Comparison of ENCODE assay signal across 19 cellular contexts in the genomic region with DNA sequence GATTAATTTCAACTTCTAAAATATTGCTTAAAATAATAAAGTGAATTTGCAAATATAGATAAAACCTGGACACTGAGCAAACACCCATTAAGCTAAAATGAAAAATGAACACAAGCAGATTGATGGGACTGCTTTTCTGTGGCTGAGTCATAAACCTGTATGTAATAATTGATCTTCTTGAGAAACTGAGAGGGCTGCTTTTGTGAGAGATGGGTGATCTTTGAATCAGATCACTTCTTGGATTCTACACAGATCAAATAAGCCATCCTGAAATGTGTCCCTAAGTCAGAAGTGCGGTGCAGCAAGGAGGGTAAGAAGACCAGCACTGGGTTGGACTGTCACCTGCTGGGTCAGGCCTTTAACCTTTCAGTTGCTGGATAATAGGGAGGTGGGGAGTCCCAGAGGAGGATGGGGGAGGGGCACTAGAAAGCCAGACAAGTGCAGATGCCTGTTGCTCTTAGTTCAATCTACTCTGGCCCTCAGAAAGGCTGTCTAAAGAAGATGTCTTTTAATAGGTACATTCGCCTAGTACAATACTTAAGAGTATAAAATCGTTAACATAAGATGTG.
A peak's percentile ranks its signal among the peaks of the same experiment; 100 is the strongest.
DNase-seq lines count a peak whose midpoint lies in the region; ATAC-seq, FAIRE-seq and TF ChIP-seq lines count a peak whose summit lies in the region.
"Had no signal": no experiment of that assay in that cellular context is flagged by ENCODE, and none has a peak within 500 bp of the region (broad histone marks: within the 10 kb centered on the region; RNA-seq: fewer than 3 reads in every experiment).

No MANE protein-coding gene starts in this region.

- H3K27ac ChIP-seq in OCI-LY3 (ENCODE audit: low read length), result no peak overlapping the region
- no peak overlapping the region for H3K27ac ChIP-seq in K562 (ENCODE audit: extremely low read depth, low read depth, low read length)
- H3K27ac ChIP-seq: ascending aorta, gastroesophageal sphincter, KMS-11, thyroid gland had no signal

- no peaks in the 10 kb centered on the region for H3K79me2 ChIP-seq in OCI-LY3 (ENCODE audit: low read length)
- no peaks in the 10 kb centered on the region for H3K79me2 ChIP-seq in K562 (ENCODE audit: control insufficient read depth, insufficient read depth, low read length)

- ATAC-seq in K562, result peak; percentile 32; the same call in 2 of the 3 replicates

- peaks cover 7% of the 10 kb centered on the region for H3K36me3 Mint-ChIP-seq in activated naive CD4-positive, alpha-beta T cell treated with anti-CD3 and anti-CD28 coated beads for 36 hours (ENCODE audit: low read depth)
- no peaks in the 10 kb centered on the region for H3K36me3 Mint-ChIP-seq in Caco-2 (ENCODE audit: insufficient read depth, unreplicated experiment)
- H3K36me3 Mint-ChIP-seq: naive B cell had no signal

- no peaks in the 10 kb centered on the region for H3K27me3 Mint-ChIP-seq in activated naive CD4-positive, alpha-beta T cell treated with anti-CD3 and anti-CD28 coated beads for 36 hours (ENCODE audit: low read depth)
- H3K27me3 Mint-ChIP-seq in Caco-2 (ENCODE audit: insufficient read depth, unreplicated experiment), result no peaks in the 10 kb centered on the region
- H3K27me3 Mint-ChIP-seq: central memory CD8-positive, alpha-beta T cell; naive B cell; stimulated activated naive B cell treated with anti-CD40 and anti-IgM and Interleukin-4, amounts not matched to agents 10 μg/mL and 1 μg/mL and 100 μg/mL, for 72 hours had no signal

- no peak overlapping the region for H3K4me3 Mint-ChIP-seq in activated naive CD4-positive, alpha-beta T cell treated with anti-CD3 and anti-CD28 coated beads for 36 hours
- no peak overlapping the region for H3K4me3 Mint-ChIP-seq in Caco-2 (ENCODE audit: unreplicated experiment)
- H3K4me3 Mint-ChIP-seq: central memory CD8-positive, alpha-beta T cell; H9; naive B cell; stimulated activated naive B cell treated with anti-CD40 and anti-IgM and Interleukin-4, amounts not matched to agents 10 μg/mL and 1 μg/mL and 100 μg/mL, for 72 hours had no signal

- CTCF ChIA-PET in activated naive CD4-positive, alpha-beta T cell treated with anti-CD3 and anti-CD28 coated beads for 36 hours (lab: Charles Lee), result interaction anchor here (0.7 to 5.2 kb wide), 38 partner anchors 11 to 319 kb away, joined by 3 to 95 read pairs (median 4); a partner anchor contains a TSS
- CTCF ChIA-PET in K562 (lab: Yijun Ruan, JAX; ENCODE audit: low intra/inter-chr PET ratio), result interaction anchor here (1.1 to 2.5 kb wide), 3 partner anchors 274 to 286 kb away, joined by 3 to 23 read pairs (median 4); no protein-coding TSS in a partner anchor
- CTCF ChIA-PET in Caco-2 (lab: Charles Lee), result interaction anchor here (0.7 to 3.0 kb wide), 8 partner anchors 11 to 286 kb away, joined by 3 to 81 read pairs (median 5); a partner anchor contains a TSS

- peak overlapping the region; percentile 34 for H3K27ac Mint-ChIP-seq in activated naive CD4-positive, alpha-beta T cell treated with anti-CD3 and anti-CD28 coated beads for 36 hours
- H3K27ac Mint-ChIP-seq in Caco-2 (ENCODE audit: unreplicated experiment), result no peak overlapping the region
- H3K27ac Mint-ChIP-seq: H9; stimulated activated naive B cell treated with anti-CD40 and anti-IgM and Interleukin-4, amounts not matched to agents 10 μg/mL and 1 μg/mL and 100 μg/mL, for 72 hours had no signal

- intact Hi-C loops in activated naive CD4-positive, alpha-beta T cell treated with anti-CD3 and anti-CD28 coated beads for 36 hours (cut with micrococcal nuclease), result loop anchor here (1.0 to 10.0 kb wide), 9 partner anchors 22 to 408 kb away; no protein-coding TSS in a partner anchor
- intact Hi-C loops in K562 (cut with micrococcal nuclease), result loop anchor here (1.0 to 5.0 kb wide), 6 partner anchors 58 to 287 kb away; no protein-coding TSS in a partner anchor
- intact Hi-C loops in Caco-2 (cut with micrococcal nuclease; ENCODE audit: unreplicated experiment), result loop anchor here (1.0 to 10.0 kb wide), 5 partner anchors 81 to 408 kb away; no protein-coding TSS in a partner anchor

- H3K9me3 Mint-ChIP-seq in activated naive CD4-positive, alpha-beta T cell treated with anti-CD3 and anti-CD28 coated beads for 36 hours, result peaks cover 15% of the 10 kb centered on the region
- peaks cover 40% of the 10 kb centered on the region for H3K9me3 Mint-ChIP-seq in Caco-2 (ENCODE audit: unreplicated experiment)
- H3K9me3 Mint-ChIP-seq: central memory CD8-positive, alpha-beta T cell had no signal

- no peaks in the 10 kb centered on the region for H3K9me1 ChIP-seq in K562 (ENCODE audit: control insufficient read depth, insufficient read depth, low read length)

- TF ChIP-seq RAD21 in K562 (CRISPR knock-in tag; conservative IDR thresholded peaks at IDR 0.05 in 1 of 2, IDR thresholded peaks at IDR 0.05 in 1 of 2), result no peak

- TF ChIP-seq EP300 in K562 (IDR thresholded peaks at IDR 0.05; ENCODE audit: low read length), result no peak

- H3K4me3 ChIP-seq in OCI-LY3 (ENCODE audit: low read length), result no peak overlapping the region; the same call in 1 of the 2 replicates
- no peak overlapping the region for H3K4me3 ChIP-seq in K562
- no peak overlapping the region for H3K4me3 ChIP-seq in Caco-2 (ENCODE audit: low read depth, low read length)
- H3K4me3 ChIP-seq: ascending aorta, gastroesophageal sphincter, thyroid gland had no signal

- peaks cover 29% of the 10 kb centered on the region for H3K4me1 Mint-ChIP-seq in activated naive CD4-positive, alpha-beta T cell treated with anti-CD3 and anti-CD28 coated beads for 36 hours (ENCODE audit: low read depth)
- H3K4me1 Mint-ChIP-seq in Caco-2 (ENCODE audit: low read depth, unreplicated experiment), result peaks cover 38% of the 10 kb centered on the region
- H3K4me1 Mint-ChIP-seq: central memory CD8-positive, alpha-beta T cell had no signal

- no peak for FAIRE-seq in K562 (lab: Jason Lieb, UNC)

- peaks cover 26% of the 10 kb centered on the region for H3K4me1 ChIP-seq in OCI-LY3 (ENCODE audit: low read length)
- H3K4me1 ChIP-seq in K562 (replicated peaks in 1 of 2; ENCODE audit: control insufficient read depth in 2 of 2, insufficient read depth in 2 of 2, low read length in 2 of 2), result peaks cover 0 to 15% of the 10 kb centered on the region in 2 experiments; a peak in 3 of 5 replicates
- peaks cover 39% of the 10 kb centered on the region for H3K4me1 ChIP-seq in Caco-2
- H3K4me1 ChIP-seq: ascending aorta, thyroid gland had no signal

- 23% methylated on average over 3 of the region's 3 CpGs for WGBS in K562 (ENCODE audit: insufficient coverage, low coverage, missing lambda C conversion rate)

- H2AFZ ChIP-seq in OCI-LY3 (ENCODE audit: low read depth, low read length) (no peak overlapping the region), K562 (ENCODE audit: low read depth, low read length) (peak overlapping the region; percentile 84)

- no peaks in the 10 kb centered on the region for H3K27me3 ChIP-seq in OCI-LY3 (ENCODE audit: low read depth, low read length)
- no peaks in the 10 kb centered on the region for H3K27me3 ChIP-seq in K562 (ENCODE audit: control insufficient read depth in 2 of 2, insufficient read depth in 2 of 2, low read length in 2 of 2)
- no peaks in the 10 kb centered on the region for H3K27me3 ChIP-seq in Caco-2 (replicated peaks; ENCODE audit: control insufficient read depth, insufficient read depth, low read length)
- H3K27me3 ChIP-seq: ascending aorta, gastroesophageal sphincter, thyroid gland had no signal

- H3K4me2 ChIP-seq in OCI-LY3 (ENCODE audit: low read length), result peak overlapping the region; percentile 58
- no peak overlapping the region for H3K4me2 ChIP-seq in K562 (ENCODE audit: insufficient read depth, low read length)
- H3K4me2 ChIP-seq: KMS-11 had no signal

- no peaks in the 10 kb centered on the region for H4K20me1 ChIP-seq in OCI-LY3 (ENCODE audit: insufficient read depth, low read length)
- no peaks in the 10 kb centered on the region for H4K20me1 ChIP-seq in K562 (replicated peaks; ENCODE audit: control insufficient read depth, insufficient read depth, low read length)

- BruUV-seq in K562 (replicated peaks; lab: Mats Ljungman, UMichigan), result no TSS peak
- no TSS peak for BruUV-seq in Caco-2 (replicated peaks; lab: Mats Ljungman, UMichigan)

- in situ Hi-C loops in K562 (cut with MboI), result loop anchor here (5.0 kb wide), 1 partner anchor 286 kb away; no protein-coding TSS in a partner anchor

- H3K36me3 ChIP-seq in OCI-LY3 (replicated peaks; ENCODE audit: low read depth, low read length) (no peaks in the 10 kb centered on the region), K562 (ENCODE audit: control insufficient read depth, insufficient read depth, low read length) (no peaks in the 10 kb centered on the region), Caco-2 (ENCODE audit: control insufficient read depth, insufficient read depth, low read length) (no peaks in the 10 kb centered on the region)
- H3K36me3 ChIP-seq: ascending aorta, gastroesophageal sphincter, thyroid gland had no signal

- TF ChIP-seq POLR2A in K562 (conservative IDR thresholded peaks at IDR 0.05), result no peak

- H3K9me3 ChIP-seq in OCI-LY3 (ENCODE audit: insufficient read depth, low read length), result peaks cover 15% of the 10 kb centered on the region; the same call in 1 of the 2 replicates
- 0 out of 2 replicates have a peak, but pooled peaks cover under 1% of the 10 kb centered on the region for H3K9me3 ChIP-seq in K562 (replicated peaks; ENCODE audit: control insufficient read depth, insufficient read depth, low read depth, low read length)
- peaks cover 14% of the 10 kb centered on the region for H3K9me3 ChIP-seq in Caco-2
- H3K9me3 ChIP-seq: ascending aorta, gastroesophageal sphincter, thyroid gland had no signal

- POLR2A ChIA-PET in K562 (lab: Yijun Ruan, JAX), result interaction anchor here (1.0 to 2.1 kb wide), 7 partner anchors 14 to 312 kb away, joined by 3 to 10 read pairs (median 5); a partner anchor contains a TSS
- POLR2A ChIA-PET in Caco-2 (lab: Charles Lee), result interaction anchor here (1.7 kb wide), 1 partner anchor 178 kb away, joined by 21 read pairs; a partner anchor contains a TSS

- no peak for TF ChIP-seq CTCF in OCI-LY3 (IDR thresholded peaks at IDR 0.05; ENCODE audit: low read depth, low read length)
- TF ChIP-seq CTCF in K562 (IDR thresholded peaks at IDR 0.05 in 2 of 3, conservative IDR thresholded peaks at IDR 0.05 in 1 of 3; ENCODE audit: insufficient read depth in 2 of 3, low read depth in 1 of 3, low read length in 3 of 3), result no peak
- TF ChIP-seq CTCF in Caco-2 (IDR thresholded peaks at IDR 0.05; ENCODE audit: insufficient read depth in 1 of 2, low read depth in 1 of 2, low read length in 1 of 2, severe bottlenecking in 1 of 2, unreplicated experiment in 1 of 2), result no peak

- DNase-seq in activated naive CD4-positive, alpha-beta T cell treated with anti-CD3 and anti-CD28 coated beads for 36 hours, result peak; percentile 29
- DNase-seq in activated naive CD4-positive, alpha-beta T cell treated with Interleukin-2 at 50 U/mL for 16 hours, result no peak
- DNase-seq in K562 (ENCODE audit: extremely low read depth in 1 of 4, low spot score in 3 of 4), result peak in 1 of 4 experiments; percentile 34
- peak; percentile 45 for DNase-seq in stimulated activated CD8-positive, alpha-beta memory T cell treated with anti-CD3 and anti-CD28 coated beads, Interleukin-4, amount 100 ng/mL, for 48 hours
- no peak for DNase-seq in epidermal melanocyte (ENCODE audit: insufficient read length, low spot score)
- DNase-seq in Caco-2, result no peak
- DNase-seq: activated effector memory CD4-positive, alpha-beta T cell treated with Interleukin-2 at 50 U/mL for 16 hours; DND-41; H9; NCI-H187; posterior cingulate gyrus; thyroid gland had no signal

- H3K9ac ChIP-seq in OCI-LY3 (ENCODE audit: low read length), result no peak overlapping the region
- no peak overlapping the region for H3K9ac ChIP-seq in K562 (ENCODE audit: insufficient read depth in 1 of 2, low read depth in 2 of 2, low read length in 2 of 2)
- H3K9ac ChIP-seq: KMS-11 had no signal

Comparison
In these comparisons a context has a peak if more than half of its experiments do, and no peak if none do; other contexts are left out.
1. DNase-seq: peak in activated naive CD4-positive, alpha-beta T cell treated with anti-CD3 and anti-CD28 coated beads for 36 hours (single experiment) and stimulated activated CD8-positive, alpha-beta memory T cell treated with anti-CD3 and anti-CD28 coated beads, Interleukin-4, amount 100 ng/mL, for 48 hours (single experiment); none in activated naive CD4-positive, alpha-beta T cell treated with Interleukin-2 at 50 U/mL for 16 hours (single experiment), epidermal melanocyte (single experiment) and Caco-2 (0 of 2).